Comparison of ENCODE assay signal across 1 cellular context in genomic region chr6:68252632-68253031, GRCh38.
TF ChIP-seq lines count a peak whose summit lies in the region.

No MANE protein-coding gene starts in this region.

TF ChIP-seq in GM12878, 131 proteins besides CTCF, POLR2A, EP300 and RAD21 (continued from another document):
- TF ChIP-seq, protein P1, sequence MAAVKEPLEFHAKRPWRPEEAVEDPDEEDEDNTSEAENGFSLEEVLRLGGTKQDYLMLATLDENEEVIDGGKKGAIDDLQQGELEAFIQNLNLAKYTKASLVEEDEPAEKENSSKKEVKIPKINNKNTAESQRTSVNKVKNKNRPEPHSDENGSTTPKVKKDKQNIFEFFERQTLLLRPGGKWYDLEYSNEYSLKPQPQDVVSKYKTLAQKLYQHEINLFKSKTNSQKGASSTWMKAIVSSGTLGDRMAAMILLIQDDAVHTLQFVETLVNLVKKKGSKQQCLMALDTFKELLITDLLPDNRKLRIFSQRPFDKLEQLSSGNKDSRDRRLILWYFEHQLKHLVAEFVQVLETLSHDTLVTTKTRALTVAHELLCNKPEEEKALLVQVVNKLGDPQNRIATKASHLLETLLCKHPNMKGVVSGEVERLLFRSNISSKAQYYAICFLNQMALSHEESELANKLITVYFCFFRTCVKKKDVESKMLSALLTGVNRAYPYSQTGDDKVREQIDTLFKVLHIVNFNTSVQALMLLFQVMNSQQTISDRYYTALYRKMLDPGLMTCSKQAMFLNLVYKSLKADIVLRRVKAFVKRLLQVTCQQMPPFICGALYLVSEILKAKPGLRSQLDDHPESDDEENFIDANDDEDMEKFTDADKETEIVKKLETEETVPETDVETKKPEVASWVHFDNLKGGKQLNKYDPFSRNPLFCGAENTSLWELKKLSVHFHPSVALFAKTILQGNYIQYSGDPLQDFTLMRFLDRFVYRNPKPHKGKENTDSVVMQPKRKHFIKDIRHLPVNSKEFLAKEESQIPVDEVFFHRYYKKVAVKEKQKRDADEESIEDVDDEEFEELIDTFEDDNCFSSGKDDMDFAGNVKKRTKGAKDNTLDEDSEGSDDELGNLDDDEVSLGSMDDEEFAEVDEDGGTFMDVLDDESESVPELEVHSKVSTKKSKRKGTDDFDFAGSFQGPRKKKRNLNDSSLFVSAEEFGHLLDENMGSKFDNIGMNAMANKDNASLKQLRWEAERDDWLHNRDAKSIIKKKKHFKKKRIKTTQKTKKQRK (IDR thresholded peaks at IDR 0.05; ENCODE audit: low read depth, low read length): no peak
- no peak for TF ChIP-seq TCF7 (IDR thresholded peaks at IDR 0.05; ENCODE audit: borderline replicate concordance)
- no peak for TF ChIP-seq RELA (IDR thresholded peaks at IDR 0.05; ENCODE audit: borderline replicate concordance, partially characterized antibody)
- TF ChIP-seq ATF7 (IDR thresholded peaks at IDR 0.05; ENCODE audit: low read depth): peak; percentile 84
- TF ChIP-seq RUNX3 (IDR thresholded peaks at IDR 0.05; ENCODE audit: low read length): no peak
- no peak for TF ChIP-seq CHD4 (IDR thresholded peaks at IDR 0.05)
- TF ChIP-seq HCFC1 (IDR thresholded peaks at IDR 0.05; ENCODE audit: low read length): no peak
- TF ChIP-seq YBX1 (IDR thresholded peaks at IDR 0.05): no peak
- TF ChIP-seq ZBED1 (IDR thresholded peaks at IDR 0.05; ENCODE audit: borderline replicate concordance): no peak
- TF ChIP-seq ZBTB40 (IDR thresholded peaks at IDR 0.05; ENCODE audit: borderline replicate concordance): peak; percentile 74; the same call in 1 of the 2 replicates
